In genomic region chr2:43221660-43222471, GRCh38 we compare ENCODE assay signal across 1 cellular context.
A peak's percentile ranks its signal among the peaks of the same experiment; 100 is the strongest.
TF ChIP-seq lines count a peak whose summit lies in the region.

No MANE protein-coding gene starts in this region.

TF ChIP-seq in GM12878, 131 proteins besides CTCF, POLR2A, EP300 and RAD21 (continued from another document and continues in another):
- TF ChIP-seq KAT2A (conservative IDR thresholded peaks at IDR 0.05; ENCODE audit: control insufficient read depth, low read depth, low read length) (no peak), HDAC6 (IDR thresholded peaks at IDR 0.05; ENCODE audit: unreplicated experiment) (no peak), KLF5 (IDR thresholded peaks at IDR 0.05; ENCODE audit: partially characterized antibody) (no peak), NFYA (IDR thresholded peaks at IDR 0.05; ENCODE audit: borderline replicate concordance, low read depth, low read length) (no peak), IRF4 (IDR thresholded peaks at IDR 0.05; ENCODE audit: low read depth, low read length) (no peak), IKZF1 (conservative IDR thresholded peaks at IDR 0.05) (no peak; the same call in 1 of the 2 replicates), CHD4 (IDR thresholded peaks at IDR 0.05) (no peak), YBX1 (IDR thresholded peaks at IDR 0.05) (no peak), RCOR1 (conservative IDR thresholded peaks at IDR 0.05; ENCODE audit: low read depth, low read length) (no peak), E4F1 (IDR thresholded peaks at IDR 0.05; ENCODE audit: borderline replicate concordance, partially characterized antibody) (no peak), EZH2 (IDR thresholded peaks at IDR 0.05; ENCODE audit: borderline replicate concordance, control insufficient read depth, low read depth, low read length) (no peak), SIX5 (IDR thresholded peaks at IDR 0.05; ENCODE audit: low read depth, low read length, severe bottlenecking) (no peak), BCLAF1 (IDR thresholded peaks at IDR 0.05) (no peak), SKIL (IDR thresholded peaks at IDR 0.05; ENCODE audit: low read depth, poor library complexity, severe bottlenecking) (no peak), IKZF2 (IDR thresholded peaks at IDR 0.05) (peak; percentile 58 to 59; a peak in 3 of 4 replicates), SIN3A (IDR thresholded peaks at IDR 0.05; ENCODE audit: low read depth, low read length) (peak; percentile 51; the same call in 1 of the 2 replicates), RELA (IDR thresholded peaks at IDR 0.05; ENCODE audit: borderline replicate concordance, partially characterized antibody) (no peak), FOXK2 (IDR thresholded peaks at IDR 0.05) (no peak), CBX5 (IDR thresholded peaks at IDR 0.05; ENCODE audit: low read depth) (no peak), SRF (IDR thresholded peaks at IDR 0.05; ENCODE audit: low read depth in 2 of 2, low read length in 2 of 2) (0 out of 4 replicates have a peak, but pooled peaks of 1 of the 2 experiments have one; percentile 8), ESRRA (IDR thresholded peaks at IDR 0.05; ENCODE audit: low read length) (no peak), BCL3 (IDR thresholded peaks at IDR 0.05; ENCODE audit: borderline replicate concordance, insufficient read depth, low read depth, low read length, poor library complexity, severe bottlenecking) (no peak), MEF2A (IDR thresholded peaks at IDR 0.05; ENCODE audit: insufficient read depth, low read depth, low read length) (no peak), ZBTB40 (IDR thresholded peaks at IDR 0.05; ENCODE audit: borderline replicate concordance) (no peak), ZNF24 (IDR thresholded peaks at IDR 0.05) (no peak), TARDBP (IDR thresholded peaks at IDR 0.05; ENCODE audit: borderline replicate concordance) (no peak), SUZ12 (IDR thresholded peaks at IDR 0.05; ENCODE audit: unreplicated experiment) (no peak), GABPA (IDR thresholded peaks at IDR 0.05; ENCODE audit: low read depth) (no peak), TBL1XR1 (IDR thresholded peaks at IDR 0.05; ENCODE audit: low read depth, low read length) (no peak), RAD51 (IDR thresholded peaks at IDR 0.05) (peak; percentile 95), ELK1 (IDR thresholded peaks at IDR 0.05; ENCODE audit: low read depth, low read length) (no peak), USF2 (IDR thresholded peaks at IDR 0.05; ENCODE audit: borderline replicate concordance, low read depth, low read length) (peak; percentile 77), CREM (IDR thresholded peaks at IDR 0.05; ENCODE audit: low read depth) (no peak), KDM1A (IDR thresholded peaks at IDR 0.05; ENCODE audit: borderline replicate concordance) (no peak), STAT3 (IDR thresholded peaks at IDR 0.05; ENCODE audit: low read depth, low read length) (no peak), SPI1 (IDR thresholded peaks at IDR 0.05; ENCODE audit: borderline replicate concordance, insufficient read depth, low read depth, low read length) (no peak), CHD1 (IDR thresholded peaks at IDR 0.05; ENCODE audit: low read depth, low read length) (no peak), ZBED1 (IDR thresholded peaks at IDR 0.05; ENCODE audit: borderline replicate concordance) (no peak), CUX1 (IDR thresholded peaks at IDR 0.05; ENCODE audit: insufficient replicate concordance, low read depth, low read length) (no peak), GATAD2B (conservative IDR thresholded peaks at IDR 0.05; ENCODE audit: low read depth) (no peak), CREB1 (IDR thresholded peaks at IDR 0.05; ENCODE audit: low read depth) (no peak), SUPT20H (IDR thresholded peaks at IDR 0.05; ENCODE audit: borderline replicate concordance, control insufficient read depth, low read depth, low read length) (no peak), ZSCAN29 (IDR thresholded peaks at IDR 0.05) (no peak), HDGF (IDR thresholded peaks at IDR 0.05) (peak; percentile 20; the same call in 1 of the 2 replicates), NBN (IDR thresholded peaks at IDR 0.05) (0 out of 2 replicates have a peak, but pooled peaks have one; percentile 17), SMAD1 (IDR thresholded peaks at IDR 0.05; ENCODE audit: low read depth, partially characterized antibody) (no peak)
